In genomic region chr2:88471083-88471942, GRCh38 we compare ENCODE assay signal across 19 cellular contexts. TPM values are rescaled to one million over a fixed set of nuclear protein-coding genes. Genes with fewer than 3 reads are reported as not detected.
"Had no signal": no experiment of that assay in that cellular context is flagged by ENCODE, and none has a peak within 500 bp of the region (broad histone marks: within the 10 kb centered on the region; RNA-seq: fewer than 3 reads in every experiment).

No MANE protein-coding gene starts in this region.

- H3K36me3 ChIP-seq: left ventricle myocardium inferior, neutrophil had no signal

- H3K4me1 Mint-ChIP-seq: activated CD4-positive, alpha-beta memory T cell treated with anti-CD3 and anti-CD28 coated beads, Interleukin-2, amount 10 ng/mL, durations not matched to agents 7 days and 5 days; activated CD4-positive, alpha-beta T cell treated with anti-CD3 and anti-CD28 coated beads for 36 hours; naive thymus-derived CD8-positive, alpha-beta T cell; stimulated activated memory B cell treated with anti-CD40 and anti-IgM and Interleukin-4, amounts not matched to agents 10 μg/mL and 1 μg/mL and 100 μg/mL, for 72 hours had no signal

- H3K4me1 ChIP-seq: left ventricle myocardium inferior, parathyroid adenoma had no signal

- H3K9me3 ChIP-seq: left ventricle myocardium inferior, neutrophil had no signal

- H3K4me3 Mint-ChIP-seq: activated CD4-positive, alpha-beta memory T cell treated with anti-CD3 and anti-CD28 coated beads, Interleukin-2, amount 10 ng/mL, durations not matched to agents 7 days and 5 days; activated CD4-positive, alpha-beta T cell treated with anti-CD3 and anti-CD28 coated beads for 36 hours; activated T-cell treated with anti-CD3 and anti-CD28 coated beads, Interleukin-2, amount 50 U/mL, for 4 hours; naive thymus-derived CD8-positive, alpha-beta T cell; stimulated activated memory B cell treated with anti-CD40 and anti-IgM and Interleukin-4, amounts not matched to agents 10 μg/mL and 1 μg/mL and 100 μg/mL, for 72 hours had no signal

- H3K27ac Mint-ChIP-seq: activated CD4-positive, alpha-beta memory T cell treated with anti-CD3 and anti-CD28 coated beads, Interleukin-2, amount 10 ng/mL, durations not matched to agents 7 days and 5 days; activated CD4-positive, alpha-beta T cell treated with anti-CD3 and anti-CD28 coated beads for 36 hours; naive thymus-derived CD8-positive, alpha-beta T cell; stimulated activated memory B cell treated with anti-CD40 and anti-IgM and Interleukin-4, amounts not matched to agents 10 μg/mL and 1 μg/mL and 100 μg/mL, for 72 hours had no signal

- H3K27ac ChIP-seq: left ventricle myocardium inferior, neutrophil, parathyroid adenoma, VCaP had no signal

- H3K9ac ChIP-seq: parathyroid adenoma had no signal

- ATAC-seq: activated CD4-positive, alpha-beta T cell treated with anti-CD3 and anti-CD28 coated beads for 36 hours; activated T-cell treated with anti-CD3 and anti-CD28 coated beads, Interleukin-2, amount 50 U/mL, for 4 hours; naive thymus-derived CD8-positive, alpha-beta T cell; stimulated activated memory B cell treated with anti-CD40 and anti-IgM and Interleukin-4, amounts not matched to agents 10 μg/mL and 1 μg/mL and 100 μg/mL, for 72 hours had no signal

- H3K4me3 ChIP-seq: left ventricle myocardium inferior had no signal

- DNase-seq: activated CD4-positive, alpha-beta memory T cell treated with anti-CD3 and anti-CD28 coated beads, Interleukin-2, amount 10 ng/mL, durations not matched to agents 7 days and 5 days; activated CD4-positive, alpha-beta T cell treated with anti-CD3 and anti-CD28 coated beads for 36 hours; activated effector memory CD4-positive, alpha-beta T cell treated with Interleukin-2 at 50 U/mL for 16 hours; activated naive CD4-positive, alpha-beta T cell treated with anti-CD3 and anti-CD28 coated beads, Interleukin-2, amount 50 U/mL, for 16 hours; activated T-cell treated with anti-CD3 and anti-CD28 coated beads, Interleukin-2, amount 50 U/mL, for 4 hours; dermis blood vessel endothelial cell; islet precursor cell; left ventricle myocardium inferior; mesenchymal stem cell; naive thymus-derived CD8-positive, alpha-beta T cell; stimulated activated CD4-positive, alpha-beta T cell treated with anti-CD3 and anti-CD28 coated beads, Interleukin-12 subunit alpha, Interleukin-12 subunit beta, amount 100 ng/mL, for 4 hours; stimulated activated CD4-positive, alpha-beta T cell treated with anti-CD3 and anti-CD28 coated beads, Interleukin-2, amount 100 ng/mL, for 48 hours had no signal

- H3K9me3 Mint-ChIP-seq: activated CD4-positive, alpha-beta memory T cell treated with anti-CD3 and anti-CD28 coated beads, Interleukin-2, amount 10 ng/mL, durations not matched to agents 7 days and 5 days; activated T-cell treated with anti-CD3 and anti-CD28 coated beads, Interleukin-2, amount 50 U/mL, for 4 hours had no signal

- H3K36me3 Mint-ChIP-seq: naive thymus-derived CD8-positive, alpha-beta T cell; stimulated activated memory B cell treated with anti-CD40 and anti-IgM and Interleukin-4, amounts not matched to agents 10 μg/mL and 1 μg/mL and 100 μg/mL, for 72 hours had no signal

RNA-seq across cellular contexts. Expression of gene FOXI3, which starts 18.8 kb away (rescaled TPM):
- total RNA-seq: activated CD4-positive, alpha-beta memory T cell treated with anti-CD3 and anti-CD28 coated beads, Interleukin-2, amount 10 ng/mL, durations not matched to agents 7 days and 5 days; activated CD4-positive, alpha-beta T cell treated with anti-CD3 and anti-CD28 coated beads for 36 hours; activated T-cell treated with anti-CD3 and anti-CD28 coated beads, Interleukin-2, amount 50 U/mL, for 4 hours; bronchial epithelial cell; dermis blood vessel endothelial cell; left ventricle myocardium inferior; mucosa of gallbladder; naive thymus-derived CD8-positive, alpha-beta T cell; renal cortical epithelial cell had no signal
